32 cellular contexts compared by ENCODE assay signal in genomic region chr4:89351201-89351600, GRCh38. TPM values are rescaled to one million over a fixed set of nuclear protein-coding genes. Genes with fewer than 3 reads are reported as not detected.
DNase-seq lines count a peak whose midpoint lies in the region; ATAC-seq and TF ChIP-seq lines count a peak whose summit lies in the region.
"Had no signal": no experiment of that assay in that cellular context is flagged by ENCODE, and none has a peak within 500 bp of the region (broad histone marks: within the 10 kb centered on the region; RNA-seq: fewer than 3 reads in every experiment).

No MANE protein-coding gene starts in this region.

- 94% methylated on average over 2 of the region's 2 CpGs for WGBS in smooth muscle cell (ENCODE audit: low lambda C conversion rate)

- no peak overlapping the region for H2AFZ ChIP-seq in neural cell (ENCODE audit: low read depth, low read length)
- peak overlapping the region; percentile 24 for H2AFZ ChIP-seq in smooth muscle cell (ENCODE audit: low read depth)

- TF ChIP-seq RAD21 in neural cell (conservative IDR thresholded peaks at IDR 0.05) = no peak

- TF ChIP-seq CTCF in neural cell (IDR thresholded peaks at IDR 0.05; ENCODE audit: poor library complexity, severe bottlenecking) = no peak
- no peak for TF ChIP-seq CTCF in smooth muscle cell (IDR thresholded peaks at IDR 0.05; ENCODE audit: borderline replicate concordance, insufficient read depth, poor library complexity, severe bottlenecking)
- TF ChIP-seq CTCF in GM13976 (IDR thresholded peaks at IDR 0.05; ENCODE audit: borderline replicate concordance, control extremely low read depth, extremely low read depth, insufficient read depth, missing control alignments) = no peak

- DNase-seq in smooth muscle cell (lab: John Stamatoyannopoulos, UW; ENCODE audit: unreplicated experiment) (no peak), GM13976 (ENCODE audit: low spot score) (no peak)
- DNase-seq: 8988T; ACHN; AML-193; BE2C; C1 segment of cervical spinal cord; Caco-2; Calu3; CD4-positive, alpha-beta memory T cell; CD4-positive, alpha-beta T cell; CD4-positive, CD25-positive, alpha-beta regulatory T cell; CD8-positive, alpha-beta memory T cell; CD8-positive, alpha-beta T cell; COR-L47; DMS 273 treated with DMSO at 0.1 percent for 48 hours; DMS153; DMS53; DMS79; DMS79 treated with DMSO at 0.1 percent for 48 hours; DND-41; EL had no signal

- H3K27me3 ChIP-seq in neural cell (ENCODE audit: insufficient read depth, low read depth, low read length) (no peaks in the 10 kb centered on the region), smooth muscle cell (ENCODE audit: low read depth) (no peaks in the 10 kb centered on the region)
- H3K27me3 ChIP-seq: BE2C; BLaER1; BLaER1 treated with 17β-estradiol and CSF1 and Interleukin-3, amounts not matched to agents 10 nM and 100 nM had no signal

- ATAC-seq in HG02759 (IDR thresholded peaks at IDR 0.05; ENCODE audit: unreplicated experiment) = no peak
- ATAC-seq: A549; CD8-positive, alpha-beta T cell had no signal

- H3K9me2 ChIP-seq in neural cell (ENCODE audit: insufficient read depth, low read length) = no peaks in the 10 kb centered on the region

- no peaks in the 10 kb centered on the region for H3K4me1 ChIP-seq in smooth muscle cell (ENCODE audit: low read depth)
- H3K4me1 ChIP-seq: A549; BE2C; BLaER1; BLaER1 treated with 17β-estradiol and CSF1 and Interleukin-3, amounts not matched to agents 10 nM and 100 nM; Caco-2 had no signal

- H3K9ac ChIP-seq in neural cell (ENCODE audit: low read length) (no peak overlapping the region), smooth muscle cell (ENCODE audit: low read depth) (no peak overlapping the region)
- H3K9ac ChIP-seq: BLaER1; BLaER1 treated with 17β-estradiol and CSF1 and Interleukin-3, amounts not matched to agents 10 nM and 100 nM had no signal

- H3K9me3 ChIP-seq in neural cell (ENCODE audit: low read length) = no peaks in the 10 kb centered on the region
- H3K9me3 ChIP-seq in smooth muscle cell (replicated peaks; ENCODE audit: low read depth) = peaks cover 11% of the 10 kb centered on the region
- H3K9me3 ChIP-seq: BE2C, Caco-2 had no signal

- H4K20me1 ChIP-seq in neural cell (ENCODE audit: insufficient read depth) (no peaks in the 10 kb centered on the region), smooth muscle cell (ENCODE audit: low read depth) (no peaks in the 10 kb centered on the region)
- H4K20me1 ChIP-seq: BLaER1; BLaER1 treated with 17β-estradiol and CSF1 and Interleukin-3, amounts not matched to agents 10 nM and 100 nM had no signal

- in situ Hi-C loops in GM13976 (cut with MboI; ENCODE audit: low sequenced_read_pairs, unreplicated experiment) = no loop called here

- H3K36me3 ChIP-seq in neural cell (ENCODE audit: insufficient read depth, low read length) (no peaks in the 10 kb centered on the region), smooth muscle cell (ENCODE audit: low read depth) (no peaks in the 10 kb centered on the region)
- H3K36me3 ChIP-seq: BE2C; BLaER1; BLaER1 treated with 17β-estradiol and CSF1 and Interleukin-3, amounts not matched to agents 10 nM and 100 nM had no signal

- H3K27ac ChIP-seq in neural cell (ENCODE audit: low read length) (no peak overlapping the region), smooth muscle cell (ENCODE audit: low read depth) (no peak overlapping the region)
- H3K27ac ChIP-seq: 22Rv1; A549; BLaER1; BLaER1 treated with 17β-estradiol and CSF1 and Interleukin-3, amounts not matched to agents 10 nM and 100 nM; C4-2B had no signal

- no peak overlapping the region for H3K4me2 ChIP-seq in neural cell (ENCODE audit: low read length)
- no peak overlapping the region for H3K4me2 ChIP-seq in smooth muscle cell
- H3K4me2 ChIP-seq: A549; BLaER1; BLaER1 treated with 17β-estradiol and CSF1 and Interleukin-3, amounts not matched to agents 10 nM and 100 nM had no signal

- no peaks in the 10 kb centered on the region for H3F3A ChIP-seq in neural cell (ENCODE audit: insufficient read depth, low read length, poor library complexity, severe bottlenecking)
- H3F3A ChIP-seq in smooth muscle cell (ENCODE audit: low read depth) = no peaks in the 10 kb centered on the region

- H3K4me3 ChIP-seq in neural cell (ENCODE audit: low read length) (no peak overlapping the region), smooth muscle cell (no peak overlapping the region)
- H3K4me3 ChIP-seq: A549; BLaER1; BLaER1 treated with 17β-estradiol and CSF1 and Interleukin-3, amounts not matched to agents 10 nM and 100 nM had no signal

- H3K79me2 ChIP-seq in neural cell (replicated peaks; ENCODE audit: insufficient read depth, low read length) (no peaks in the 10 kb centered on the region), smooth muscle cell (ENCODE audit: low read depth) (no peaks in the 10 kb centered on the region)

- TF ChIP-seq EP300 in neural cell (conservative IDR thresholded peaks at IDR 0.05; ENCODE audit: poor library complexity, severe bottlenecking) = peak; percentile 95

TF ChIP-seq in neural cell, 6 proteins besides CTCF, POLR2A, EP300 and RAD21:
- TF ChIP-seq POLR2AphosphoS5 (IDR thresholded peaks at IDR 0.05) (peak; percentile 88), MXI1 (conservative IDR thresholded peaks at IDR 0.05; ENCODE audit: poor library complexity, severe bottlenecking) (no peak)
TF ChIP-seq in neural cell: peak in this region for 1.

RNA-seq across cellular contexts. Expression of gene GPRIN3, which starts 43.6 kb away (rescaled TPM):
- polyA plus RNA-seq in neural cell = 7.0 and 7.2 TPM in 2 replicates
- polyA minus RNA-seq in neural cell = 37.7 and 47.1 TPM in 2 replicates
- total RNA-seq in smooth muscle cell = 1.8 and 3.0 TPM in 2 replicates
- 0.25 and 0.47 TPM in 2 replicates for polyA plus RNA-seq in smooth muscle cell
- total RNA-seq: A673, Daoy had no signal
- polyA plus RNA-seq: BJ had no signal
